Comparison of ENCODE assay signal across 33 cellular contexts in the genomic region with DNA sequence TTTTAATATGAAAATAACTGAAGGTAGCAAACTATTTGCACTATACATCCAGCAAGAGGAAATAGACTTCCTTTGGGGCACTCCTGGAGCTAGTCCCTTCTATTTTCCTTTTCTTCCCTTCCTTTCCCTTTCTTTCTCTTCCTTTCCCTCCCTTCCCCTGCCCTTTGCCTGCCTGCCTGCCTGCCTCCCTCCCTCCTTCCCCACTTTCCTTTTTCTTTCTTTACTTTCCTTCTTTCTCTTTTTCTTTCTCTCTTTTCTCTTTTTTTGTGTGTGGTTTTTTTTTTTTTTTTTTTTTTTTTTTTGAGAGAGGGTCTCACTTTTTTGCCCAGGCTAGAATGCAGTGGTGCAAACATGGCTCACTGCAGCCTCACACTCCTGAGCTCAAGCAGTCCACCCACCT.
"Had no signal": no experiment of that assay in that cellular context is flagged by ENCODE, and none has a peak within 500 bp of the region (broad histone marks: within the 10 kb centered on the region; RNA-seq: fewer than 3 reads in every experiment).

No MANE protein-coding gene starts in this region.

- ATAC-seq: gastrocnemius medialis; naive thymus-derived CD8-positive, alpha-beta T cell; pancreas; psoas muscle had no signal

- H3K4me3 Mint-ChIP-seq: activated naive CD8-positive, alpha-beta T cell treated with anti-CD3 and anti-CD28 coated beads for 36 hours; brain; mesothelial cell of epicardium; naive thymus-derived CD8-positive, alpha-beta T cell; neural crest cell had no signal

- H3K27me3 Mint-ChIP-seq: activated naive CD8-positive, alpha-beta T cell treated with anti-CD3 and anti-CD28 coated beads for 36 hours; brain; naive thymus-derived CD8-positive, alpha-beta T cell had no signal

- H3K27ac Mint-ChIP-seq: mesothelial cell of epicardium had no signal

- H3K4me3 ChIP-seq: adrenal gland, cardiac muscle cell, colonic mucosa, gastrocnemius medialis, left ventricle myocardium inferior, lung, pancreas, psoas muscle, suprapubic skin, tibial nerve had no signal

- H3K9me3 Mint-ChIP-seq: activated naive CD8-positive, alpha-beta T cell treated with anti-CD3 and anti-CD28 coated beads for 36 hours; brain; mesothelial cell of epicardium; naive thymus-derived CD8-positive, alpha-beta T cell; neural crest cell had no signal

- H3K27me3 ChIP-seq: adrenal gland, cardiac muscle cell, colonic mucosa, gastrocnemius medialis, pancreas, suprapubic skin, tibial nerve had no signal

- DNase-seq: activated CD4-positive, alpha-beta T cell treated with anti-CD3 and anti-CD28 coated beads, Interleukin-2, amount 50 U/mL, for 1 hour; activated CD4-positive, CD25-positive, alpha-beta regulatory T cell treated with anti-CD3 and anti-CD28 coated beads, Interleukin-2, amount 50 U/mL, for 72 hours; activated CD8-positive, alpha-beta memory T cell treated with anti-CD3 and anti-CD28 coated beads, Interleukin-2, amount 50 U/mL, for 4 hours; activated naive CD4-positive, alpha-beta T cell; activated naive CD8-positive, alpha-beta T cell treated with anti-CD3 and anti-CD28 coated beads for 36 hours; activated T-cell treated with anti-CD3 and anti-CD28 coated beads, Interleukin-2, amount 50 U/mL, for 1 hour; adrenal gland; aorta; cerebellar nuclear complex; colonic mucosa; effector memory CD4-positive, alpha-beta T cell; erythroblast; gastrocnemius medialis; glutamatergic neuron; islet precursor cell; left ventricle myocardium inferior; naive thymus-derived CD8-positive, alpha-beta T cell; nucleus accumbens; pancreas; psoas muscle; stimulated activated CD4-positive, alpha-beta T cell treated with anti-CD3 and anti-CD28 coated beads, Interleukin-15, amount 100 ng/mL, for 24 hours; stimulated activated CD4-positive, alpha-beta T cell treated with anti-CD3 and anti-CD28 coated beads, Interleukin-2, amount 100 ng/mL, for 24 hours; stimulated activated naive CD4-positive, alpha-beta T cell; T-helper 1 cell; T1000; WERI-Rb-1 had no signal

- H3K36me3 ChIP-seq: colonic mucosa had no signal

- H3K27ac ChIP-seq: adrenal gland, colonic mucosa, gastrocnemius medialis, left ventricle myocardium inferior, pancreas, psoas muscle, suprapubic skin, tibial nerve, WERI-Rb-1 had no signal

- H3K9me3 ChIP-seq: adrenal gland, colonic mucosa, gastrocnemius medialis, left ventricle myocardium inferior, pancreas, psoas muscle, suprapubic skin, tibial nerve had no signal
